ENCODE assay signal across 8 cellular contexts in genomic region chr19:47436712-47437401, GRCh38. TPM values are rescaled to one million over a fixed set of nuclear protein-coding genes. Genes with fewer than 3 reads are reported as not detected.
DNase-seq lines count a peak whose midpoint lies in the region; ATAC-seq and TF ChIP-seq lines count a peak whose summit lies in the region.

No MANE protein-coding gene starts in this region.

- no peak overlapping the region for H3K27ac ChIP-seq in PC-3 (ENCODE audit: low read length)

- CTCF ChIA-PET in PC-3 (lab: Charles Lee): interaction anchor here (0.6 to 1.0 kb wide), 6 partner anchors 9 to 271 kb away, joined by 4 to 13 read pairs (median 4); no protein-coding TSS in a partner anchor

- peaks cover 51 to 65% of the 10 kb centered on the region in 2 donors for H3K27me3 Mint-ChIP-seq in natural killer cell (ENCODE audit: low read depth in 2 of 2)

- no peaks in the 10 kb centered on the region for H3K79me2 ChIP-seq in PC-3 (ENCODE audit: low read length)

- H3K4me3 ChIP-seq in PC-3 (ENCODE audit: low read length): no peak overlapping the region

- DNase-seq in DMS53 (lab: John Stamatoyannopoulos, UW) (peak; percentile 91), HuH-7.5 (ENCODE audit: low spot score) (peak; percentile 88), PC-3 (peak; percentile 74), activated T-cell treated with anti-CD3 and anti-CD28 coated beads for 4 hours (peak; percentile 87), natural killer cell (peak; percentile 81), OCI-M2 (lab: John Stamatoyannopoulos, UW; ENCODE audit: unreplicated experiment) (no peak)
- peak; percentile 51 to 87 (median 76) for DNase-seq in stimulated activated naive CD4-positive, alpha-beta T cell (lab: John Stamatoyannopoulos, UW)

- H3K27me3 ChIP-seq in PC-3 (ENCODE audit: low read length): no peaks in the 10 kb centered on the region

- no peak overlapping the region for H3K9ac ChIP-seq in PC-3 (ENCODE audit: low read length)

- no peaks in the 10 kb centered on the region for H3K9me3 ChIP-seq in PC-3 (ENCODE audit: low read length)

- BruUV-seq in PC-3 (replicated peaks; lab: Mats Ljungman, UMichigan): no TSS peak

- H3K4me3 Mint-ChIP-seq in natural killer cell: no peak overlapping the region

- H4K20me1 ChIP-seq in PC-3 (ENCODE audit: low read length): no peaks in the 10 kb centered on the region

- no peaks in the 10 kb centered on the region for H3K36me3 Mint-ChIP-seq in natural killer cell

- H3K36me3 ChIP-seq in PC-3 (ENCODE audit: low read depth, low read length): no peaks in the 10 kb centered on the region

- TF ChIP-seq CTCF in PC-3 (conservative IDR thresholded peaks at IDR 0.05; ENCODE audit: low read depth, low read length) (peak; percentile 76), natural killer cell (IDR thresholded peaks at IDR 0.05) (peak; percentile 82)

- intact Hi-C loops in PC-3 (cut with micrococcal nuclease): loop anchor here (1.0 to 10.0 kb wide), 4 partner anchors 78 to 270 kb away; partner anchors contain the start of gene NAPA
- intact Hi-C loops in natural killer cell (cut with micrococcal nuclease): loop anchor here (1.0 to 5.0 kb wide), 4 partner anchors 80 to 306 kb away; partner anchors contain the start of gene NAPA

- no peaks in the 10 kb centered on the region for H3K4me1 ChIP-seq in PC-3 (ENCODE audit: insufficient read depth, low read length)

- ATAC-seq in PC-3 (peak; percentile 90), esophagus mucosa (peak; percentile 91), natural killer cell (peak; percentile 92 to 99 (median 98))

- H3K4me2 ChIP-seq in PC-3 (ENCODE audit: low read length): no peak overlapping the region

- H3K4me1 Mint-ChIP-seq in natural killer cell: peaks cover 12 to 13% of the 10 kb centered on the region in 2 donors

- H3K9me2 ChIP-seq in PC-3 (replicated peaks; ENCODE audit: low read length): no peaks in the 10 kb centered on the region

- no peaks in the 10 kb centered on the region for H3F3A ChIP-seq in PC-3 (ENCODE audit: low read length, unreplicated experiment)

- peak overlapping the region in 1 of 2 donors; percentile 15 for H3K27ac Mint-ChIP-seq in natural killer cell

- H3K9me3 Mint-ChIP-seq in natural killer cell: no peaks in the 10 kb centered on the region

- POLR2A ChIA-PET in PC-3 (lab: Charles Lee; ENCODE audit: unreplicated experiment): no interaction called here

- no peak overlapping the region for H2AFZ ChIP-seq in PC-3 (ENCODE audit: low read length)

RNA-seq across cellular contexts. Expression of gene MEIS3, which starts 17.5 kb away (rescaled TPM):
- total RNA-seq in PC-3 (2014; rRNA removed): 0.75 and 1.3 TPM in 2 replicates
- 0.64 TPM for total RNA-seq in esophagus mucosa
- total RNA-seq in natural killer cell: not detected

RNA-seq across cellular contexts. Expression of gene SLC8A2, which starts 34.8 kb away (rescaled TPM):
- total RNA-seq in PC-3 (2014; rRNA removed) (0.33 TPM in 1 of 2 replicates, not detected in the other), esophagus mucosa (0.12 TPM), natural killer cell (under 1 TPM in 1 of 3 donors, not detected in 2; 0.20 TPM)

RNA-seq across cellular contexts. Expression of gene KPTN, which starts 47.2 kb away (rescaled TPM):
- total RNA-seq in PC-3 (2014; rRNA removed): 8.0 and 18.3 TPM in 2 replicates
- 9.8 TPM for total RNA-seq in esophagus mucosa
- 1 to 10 TPM; 3.0 to 4.2 (median 3.6) TPM for total RNA-seq in natural killer cell
